Comparison of ENCODE assay signal across 23 cellular contexts in genomic region chr19:49188626-49189200, GRCh38. TPM values are rescaled to one million over a fixed set of nuclear protein-coding genes. Genes with fewer than 3 reads are reported as not detected.
"Had no signal": no experiment of that assay in that cellular context is flagged by ENCODE, and none has a peak within 500 bp of the region (broad histone marks: within the 10 kb centered on the region; RNA-seq: fewer than 3 reads in every experiment).

No MANE protein-coding gene starts in this region.

- H3K4me3 ChIP-seq: body of pancreas, coronary artery, right atrium auricular region, suprapubic skin had no signal

- H3K9me3 Mint-ChIP-seq: type B pancreatic cell had no signal

- ATAC-seq: body of pancreas, foreskin keratinocyte, natural killer cell, SK-N-SH treated with all-trans-retinoic acid at 6 μM for 48 hours had no signal

- H3K36me3 Mint-ChIP-seq: activated naive CD8-positive, alpha-beta T cell; natural killer cell had no signal

- H3K4me1 ChIP-seq: body of pancreas, foreskin keratinocyte, right atrium auricular region, suprapubic skin had no signal

- DNase-seq: activated CD4-positive, alpha-beta T cell treated with anti-CD3 and anti-CD28 coated beads for 1 hour; activated CD4-positive, alpha-beta T cell treated with anti-CD3 and anti-CD28 coated beads, Interleukin-2, amount 50 U/mL, for 48 hours; activated gamma-delta T cell; activated T-cell treated with anti-CD3 and anti-CD28 coated beads, Interleukin-2, amount 50 U/mL, for 24 hours; amniotic stem cell; body of pancreas; central memory CD4-positive, alpha-beta T cell; foreskin keratinocyte; glutamatergic neuron; natural killer cell; nucleus accumbens; stimulated activated CD4-positive, alpha-beta T cell treated with anti-CD3 and anti-CD28 coated beads, Interleukin-4, amount 100 ng/mL, for 24 hours; stimulated activated naive CD4-positive, alpha-beta T cell treated with Interleukin-2 at 50 U/mL for 16 hours; T-helper 1 cell had no signal

- H3K27ac ChIP-seq: body of pancreas, coronary artery, foreskin keratinocyte, right atrium auricular region, suprapubic skin had no signal

- H3K27ac Mint-ChIP-seq: activated naive CD8-positive, alpha-beta T cell; activated T-cell treated with anti-CD3 and anti-CD28 coated beads, Interleukin-2, amount 50 U/mL, for 24 hours; memory B cell; natural killer cell; progenitor cell of endocrine pancreas; type B pancreatic cell had no signal

- H3K27me3 ChIP-seq: body of pancreas, foreskin keratinocyte, right atrium auricular region, suprapubic skin had no signal

- H3K9me3 ChIP-seq: body of pancreas, right atrium auricular region, suprapubic skin had no signal

- H3K4me3 Mint-ChIP-seq: activated naive CD8-positive, alpha-beta T cell; activated T-cell treated with anti-CD3 and anti-CD28 coated beads, Interleukin-2, amount 50 U/mL, for 24 hours; memory B cell; natural killer cell; type B pancreatic cell had no signal

- H3K4me1 Mint-ChIP-seq: memory B cell had no signal

- H3K27me3 Mint-ChIP-seq: activated naive CD8-positive, alpha-beta T cell; activated T-cell treated with anti-CD3 and anti-CD28 coated beads, Interleukin-2, amount 50 U/mL, for 24 hours; type B pancreatic cell had no signal

RNA-seq across cellular contexts. Expression of gene HRC, which starts 33.5 kb away (rescaled TPM):
- total RNA-seq: endothelial cell of umbilical vein, foreskin keratinocyte, natural killer cell had no signal
